Comparison of ENCODE assay signal across 36 cellular contexts in the genomic region with DNA sequence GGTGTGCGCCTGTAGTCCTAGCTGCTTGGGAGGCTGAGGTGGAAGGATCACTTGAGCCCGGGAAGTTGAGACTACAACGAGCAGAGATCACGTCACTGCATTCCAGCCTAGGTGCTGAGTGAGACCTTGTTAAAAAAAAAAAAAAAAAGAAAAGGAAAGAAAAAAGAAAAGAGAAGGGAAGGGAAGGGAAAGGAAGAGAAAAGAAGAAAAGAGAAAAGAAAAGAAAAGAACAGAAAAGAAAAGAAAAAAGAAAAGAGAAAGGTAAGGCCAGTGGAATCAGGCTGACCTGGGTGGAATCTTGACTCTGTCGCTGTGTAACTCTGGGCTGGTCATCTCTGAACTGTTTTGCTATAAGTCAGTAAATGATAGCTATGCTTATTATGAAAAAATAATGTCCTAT.
"Had no signal": no experiment of that assay in that cellular context is flagged by ENCODE, and none has a peak within 500 bp of the region (broad histone marks: within the 10 kb centered on the region; RNA-seq: fewer than 3 reads in every experiment).

No MANE protein-coding gene starts in this region.

- H3K36me3 ChIP-seq: MG63 had no signal

- H3K9me3 ChIP-seq: MG63 had no signal

- DNase-seq: Karpas-422, Kasumi-1, MG63, MM.1S, MV-4-11, NCI-H1048, NCI-H1092, NCI-H1092 treated with DMSO at 0.1 percent for 48 hours, NCI-H1105, NCI-H1105 treated with DMSO at 0.1 percent for 48 hours, NCI-H1417, NCI-H1417 treated with DMSO at 0.1 percent for 48 hours, NCI-H1436, NCI-H1436 treated with DMSO at 0.1 percent for 48 hours, NCI-H146, NCI-H1694, NCI-H1694 treated with DMSO at 0.1 percent for 48 hours, NCI-H187, NCI-H187 treated with DMSO at 0.1 percent for 48 hours, NCI-H1930, NCI-H2029, NCI-H2029 treated with DMSO at 0.1 percent for 48 hours, NCI-H2081, NCI-H2081 treated with DMSO at 0.1 percent for 48 hours, NCI-H2107, NCI-H2171, NCI-H2171 treated with DMSO at 0.1 percent for 48 hours, NCI-H2227 treated with DMSO at 0.1 percent for 48 hours, NCI-H226, NCI-H345, NCI-H446, NCI-H446 treated with DMSO at 0.1 percent for 48 hours, NCI-H510A, NCI-H510A treated with DMSO at 0.1 percent for 48 hours, NCI-H524, NCI-H524 treated with DMSO at 0.1 percent for 48 hours had no signal

- H3K4me3 ChIP-seq: MG63 had no signal
